In genomic region chr12:41739066-41739465, GRCh38 we compare ENCODE assay signal across 14 cellular contexts.
DNase-seq lines count a peak whose midpoint lies in the region; ATAC-seq and TF ChIP-seq lines count a peak whose summit lies in the region.
"Had no signal": no experiment of that assay in that cellular context is flagged by ENCODE, and none has a peak within 500 bp of the region (broad histone marks: within the 10 kb centered on the region; RNA-seq: fewer than 3 reads in every experiment).

No MANE protein-coding gene starts in this region.

- H2AK5ac ChIP-seq in trophoblast cell (ENCODE audit: low read length) = no peak overlapping the region

- no peak overlapping the region for H3K9ac ChIP-seq in trophoblast cell (ENCODE audit: low read length)
- H3K9ac ChIP-seq: BLaER1 treated with 17β-estradiol and CSF1 and Interleukin-3, amounts not matched to agents 10 nM and 100 nM had no signal

- H3K14ac ChIP-seq in trophoblast cell (ENCODE audit: low read length) = no peak overlapping the region

- no peak overlapping the region for H4K8ac ChIP-seq in trophoblast cell (ENCODE audit: low read depth, low read length)

- no peak overlapping the region for H4K12ac ChIP-seq in trophoblast cell (ENCODE audit: low read depth, low read length)

- no peak overlapping the region for H3K27ac ChIP-seq in RWPE2 (ENCODE audit: poor library complexity, severe bottlenecking)
- H3K27ac ChIP-seq in foreskin keratinocyte = no peak overlapping the region
- H3K27ac ChIP-seq in trophoblast cell (ENCODE audit: low read depth, low read length) = no peak overlapping the region
- H3K27ac ChIP-seq: BLaER1 treated with 17β-estradiol and CSF1 and Interleukin-3, amounts not matched to agents 10 nM and 100 nM; HL-60 had no signal

- no peak overlapping the region for H3K4ac ChIP-seq in trophoblast cell (ENCODE audit: low read depth, low read length)

- H3K36me3 Mint-ChIP-seq in CD14-positive monocyte = no peaks in the 10 kb centered on the region

- intact Hi-C loops in CD14-positive monocyte (cut with micrococcal nuclease) = no loop called here

- H3K9me3 ChIP-seq in RWPE2 (ENCODE audit: severe bottlenecking) (no peaks in the 10 kb centered on the region), trophoblast cell (ENCODE audit: insufficient read depth, low read depth, low read length) (no peaks in the 10 kb centered on the region)
- H3K9me3 ChIP-seq: BLaER1 treated with 17β-estradiol and CSF1 and Interleukin-3, amounts not matched to agents 10 nM and 100 nM; HAP-1 had no signal

- H2BK12ac ChIP-seq in trophoblast cell (ENCODE audit: low read length) = no peak overlapping the region

- H3K27ac Mint-ChIP-seq in CD14-positive monocyte = no peak overlapping the region
- H3K27ac Mint-ChIP-seq: CD4-positive, alpha-beta T cell had no signal

- no CpG with 5 or more reads among the region's 3 CpGs for WGBS in trophoblast cell (ENCODE audit: extremely low coverage, insufficient coverage, insufficient read length)

- H3K4me2 ChIP-seq in trophoblast cell (ENCODE audit: low read length) = no peak overlapping the region
- H3K4me2 ChIP-seq: BLaER1 treated with 17β-estradiol and CSF1 and Interleukin-3, amounts not matched to agents 10 nM and 100 nM had no signal

- peak; percentile 87 for ATAC-seq in RWPE2 (ENCODE audit: low read depth)
- ATAC-seq in foreskin keratinocyte = peak; percentile 90
- ATAC-seq in GM18867 (IDR thresholded peaks at IDR 0.05; ENCODE audit: unreplicated experiment) = no peak

- H3K36me3 ChIP-seq in RWPE2 (ENCODE audit: low read depth) (no peaks in the 10 kb centered on the region), trophoblast cell (ENCODE audit: control insufficient read depth in 1 of 2, insufficient read depth in 2 of 2, low read length in 2 of 2) (no peaks in the 10 kb centered on the region)
- H3K36me3 ChIP-seq: BLaER1 treated with 17β-estradiol and CSF1 and Interleukin-3, amounts not matched to agents 10 nM and 100 nM; HAP-1 had no signal

- H3K4me3 ChIP-seq in RWPE2 (ENCODE audit: severe bottlenecking) (no peak overlapping the region), trophoblast cell (ENCODE audit: low read depth, low read length) (no peak overlapping the region)
- H3K4me3 ChIP-seq: BLaER1 treated with 17β-estradiol and CSF1 and Interleukin-3, amounts not matched to agents 10 nM and 100 nM; HAP-1 had no signal

- no peaks in the 10 kb centered on the region for H3K27me3 ChIP-seq in RWPE2 (ENCODE audit: insufficient read depth, poor library complexity, severe bottlenecking)
- no peaks in the 10 kb centered on the region for H3K27me3 ChIP-seq in foreskin keratinocyte
- no peaks in the 10 kb centered on the region for H3K27me3 ChIP-seq in trophoblast cell (ENCODE audit: insufficient read depth, low read length)
- H3K27me3 ChIP-seq: BLaER1 treated with 17β-estradiol and CSF1 and Interleukin-3, amounts not matched to agents 10 nM and 100 nM had no signal

- H2AFZ ChIP-seq in trophoblast cell (ENCODE audit: insufficient read depth, low read length, poor library complexity) = peak overlapping the region; percentile 78

- H4K91ac ChIP-seq in trophoblast cell (ENCODE audit: low read depth, low read length) = no peak overlapping the region

- H3K79me2 ChIP-seq in trophoblast cell (ENCODE audit: control insufficient read depth, insufficient read depth, low read length, poor library complexity) = no peaks in the 10 kb centered on the region

- peak; percentile 9 for DNase-seq in HPDE6-E6E7 (ENCODE audit: extremely low spot score)
- DNase-seq in RWPE2 (ENCODE audit: low spot score) = no peak
- peak; percentile 33 to 60 for DNase-seq in foreskin keratinocyte
- peak in 1 of 2 donors; percentile 3 for DNase-seq in trophoblast cell
- no peak for DNase-seq in CD14-positive monocyte (ENCODE audit: low spot score)
- DNase-seq in COLO668 (lab: John Stamatoyannopoulos, UW; ENCODE audit: unreplicated experiment) = no peak
- DNase-seq: ACHN; CD4-positive, alpha-beta T cell; DND-41; GDM1 had no signal

- TF ChIP-seq CTCF in RWPE2 (IDR thresholded peaks at IDR 0.05; ENCODE audit: poor library complexity, severe bottlenecking) (no peak), foreskin keratinocyte (conservative IDR thresholded peaks at IDR 0.05) (no peak), CD14-positive monocyte (IDR thresholded peaks at IDR 0.05) (no peak)

- no peaks in the 10 kb centered on the region for H3K4me1 Mint-ChIP-seq in CD14-positive monocyte

- H2BK5ac ChIP-seq in trophoblast cell (ENCODE audit: low read depth, low read length, poor library complexity) = no peak overlapping the region

- peaks cover 0 to 8% (median 0%) of the 10 kb centered on the region in 7 donors for H3K9me3 Mint-ChIP-seq in CD14-positive monocyte
- H3K9me3 Mint-ChIP-seq: CD4-positive, alpha-beta T cell had no signal

- H3K18ac ChIP-seq in trophoblast cell (ENCODE audit: low read length) = no peak overlapping the region

- H3K27me3 Mint-ChIP-seq in CD14-positive monocyte (ENCODE audit: low read depth in 3 of 3) = no peaks in the 10 kb centered on the region
- H3K27me3 Mint-ChIP-seq: CD4-positive, alpha-beta T cell had no signal

- H3K4me1 ChIP-seq in RWPE2 (ENCODE audit: insufficient read depth, poor library complexity, severe bottlenecking) (peaks cover 4% of the 10 kb centered on the region), foreskin keratinocyte (no peaks in the 10 kb centered on the region), trophoblast cell (ENCODE audit: control insufficient read depth in 1 of 2, insufficient read depth in 2 of 2, low read length in 2 of 2) (no peaks in the 10 kb centered on the region)
- H3K4me1 ChIP-seq: BLaER1 treated with 17β-estradiol and CSF1 and Interleukin-3, amounts not matched to agents 10 nM and 100 nM; HAP-1 had no signal

- peaks cover 4% of the 10 kb centered on the region for H3K79me1 ChIP-seq in trophoblast cell (ENCODE audit: low read length)

- H2BK120ac ChIP-seq in trophoblast cell (ENCODE audit: insufficient read depth, low read length, poor library complexity) = no peak overlapping the region

- no peak overlapping the region for H3K4me3 Mint-ChIP-seq in CD14-positive monocyte
- H3K4me3 Mint-ChIP-seq: CD4-positive, alpha-beta T cell had no signal

- no peak overlapping the region for H3K23ac ChIP-seq in trophoblast cell (ENCODE audit: low read length)

Comparison
In these comparisons a context has a peak if more than half of its experiments do, and no peak if none do; other contexts are left out.
1. DNase-seq: peak in HPDE6-E6E7 (single experiment) and foreskin keratinocyte (2 of 2); none in RWPE2 (single experiment), CD14-positive monocyte (single experiment) and COLO668 (single experiment).